Comparison of ENCODE assay signal across 8 cellular contexts in genomic region chr14:102304611-102305506, GRCh38.
DNase-seq lines count a peak whose midpoint lies in the region; ATAC-seq and TF ChIP-seq lines count a peak whose summit lies in the region.

TSS of gene MOK (minus strand) at chr14:102305164. CDS start at chr14:102304968, 196 bp downstream.

- ATAC-seq in GM19043 (IDR thresholded peaks at IDR 0.05; ENCODE audit: low read depth, unreplicated experiment) = peak; percentile 94
- peak; percentile 88 for ATAC-seq in HG03378 (IDR thresholded peaks at IDR 0.05; ENCODE audit: unreplicated experiment)

- TF ChIP-seq CTCF in AG09319 (IDR thresholded peaks at IDR 0.05; ENCODE audit: low read depth, low read length) = no peak; the same call in 1 of the 2 replicates

- DNase-seq in AG09319 (ENCODE audit: extremely low read depth, low read depth) = peak; percentile 96
- peak; percentile 92 for DNase-seq in NCI-H446 treated with DMSO at 0.1 percent for 48 hours (lab: John Stamatoyannopoulos, UW)
- DNase-seq in activated CD4-positive, CD25-positive, alpha-beta regulatory T cell treated with anti-CD3 and anti-CD28 coated beads, Interleukin-2, amount 50 U/mL, for 72 hours = peak; percentile 97
- peak; percentile 97 for DNase-seq in cerebellar cortex (ENCODE audit: low spot score)
- DNase-seq in islet precursor cell = peak; percentile 99
- DNase-seq in stimulated activated CD4-positive, alpha-beta T cell treated with anti-CD3 and anti-CD28 coated beads, Interleukin-12 subunit alpha, Interleukin-12 subunit beta, amount 100 ng/mL, for 4 hours = peak; percentile 95

Comparison
In these comparisons a context has a peak if more than half of its experiments do, and no peak if none do; other contexts are left out.
1. Peak in every context shown above with its lines: DNase-seq and ATAC-seq.